19 cellular contexts compared by ENCODE assay signal in the genomic region with DNA sequence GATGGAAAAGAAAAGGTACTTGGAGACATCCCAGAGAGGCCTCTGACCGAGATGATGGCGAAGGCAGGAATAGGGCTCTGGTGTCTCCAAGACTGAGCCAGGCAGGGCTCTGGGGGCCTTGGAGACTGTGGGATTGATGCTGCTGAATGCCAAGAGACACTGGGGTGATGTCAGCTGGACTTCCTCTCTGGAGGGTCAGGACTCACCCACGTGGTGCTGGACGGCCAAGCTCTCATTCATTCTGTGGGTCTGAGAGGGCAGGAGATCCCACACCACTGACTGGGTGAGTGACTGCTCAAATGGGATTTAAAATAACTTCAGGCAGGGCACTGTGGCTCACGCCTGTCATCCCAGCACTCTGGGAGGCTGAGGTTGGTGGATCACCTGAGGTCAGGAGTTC.
"Had no signal": no experiment of that assay in that cellular context is flagged by ENCODE, and none has a peak within 500 bp of the region (broad histone marks: within the 10 kb centered on the region; RNA-seq: fewer than 3 reads in every experiment).

No MANE protein-coding gene starts in this region.

- FAIRE-seq: frontal cortex, keratinocyte had no signal

- H3K27me3 ChIP-seq: upper lobe of left lung had no signal

- ATAC-seq: activated CD4-positive, CD25-positive, alpha-beta regulatory T cell treated with anti-CD3 and anti-CD28 coated beads, Interleukin-2, amount 50 U/mL, for 24 hours; activated CD8-positive, alpha-beta memory T cell treated with anti-CD3 and anti-CD28 coated beads, Interleukin-2, amount 10 ng/mL, durations not matched to agents 7 days and 5 days; activated CD8-positive, alpha-beta T cell treated with anti-CD3 and anti-CD28 coated beads for 36 hours; activated naive CD8-positive, alpha-beta T cell treated with anti-CD3 and anti-CD28 coated beads, Interleukin-2, amount 50 U/mL, for 24 hours; stimulated activated naive CD8-positive, alpha-beta T cell treated with anti-CD3 and anti-CD28 coated beads, Interleukin-15, Interleukin-2, amounts not matched to agents 100 U/mL and 50 U/mL, for 24 hours; T-cell had no signal

- H3K27ac ChIP-seq: upper lobe of left lung, VCaP had no signal

- H3K36me3 ChIP-seq: upper lobe of left lung had no signal

- DNase-seq: activated CD4-positive, alpha-beta T cell treated with anti-CD3 and anti-CD28 coated beads, Interleukin-2, amount 10 ng/mL, durations not matched to agents 7 days and 5 days; activated CD8-positive, alpha-beta memory T cell treated with anti-CD3 and anti-CD28 coated beads, Interleukin-2, amount 10 ng/mL, durations not matched to agents 7 days and 5 days; activated CD8-positive, alpha-beta T cell treated with anti-CD3 and anti-CD28 coated beads for 36 hours; activated effector memory CD4-positive, alpha-beta T cell treated with anti-CD3 and anti-CD28 coated beads, Interleukin-2, amount 50 U/mL, for 16 hours; activated naive CD4-positive, alpha-beta T cell treated with anti-CD3 and anti-CD28 coated beads, Interleukin-2, amount 10 ng/mL, durations not matched to agents 7 days and 5 days; activated naive CD8-positive, alpha-beta T cell treated with anti-CD3 and anti-CD28 coated beads, Interleukin-2, amount 50 U/mL, for 24 hours; activated T-cell treated with anti-CD3 and anti-CD28 coated beads for 4 hours; effector memory CD4-positive, alpha-beta T cell; mammary epithelial cell; nucleus accumbens; stimulated activated CD4-positive, alpha-beta T cell treated with anti-CD3 and anti-CD28 coated beads, Interleukin-12 subunit alpha, Interleukin-12 subunit beta, amount 100 ng/mL, for 4 hours; stimulated activated CD4-positive, alpha-beta T cell treated with anti-CD3 and anti-CD28 coated beads, Interleukin-4, amount 100 ng/mL, for 4 hours; stimulated activated naive CD8-positive, alpha-beta T cell treated with anti-CD3 and anti-CD28 coated beads, Interleukin-15, Interleukin-2, amounts not matched to agents 100 U/mL and 50 U/mL, for 24 hours; T-cell; upper lobe of left lung had no signal

- H3K9me3 ChIP-seq: upper lobe of left lung had no signal

- H3K4me3 ChIP-seq: upper lobe of left lung had no signal
